In the genomic region with DNA sequence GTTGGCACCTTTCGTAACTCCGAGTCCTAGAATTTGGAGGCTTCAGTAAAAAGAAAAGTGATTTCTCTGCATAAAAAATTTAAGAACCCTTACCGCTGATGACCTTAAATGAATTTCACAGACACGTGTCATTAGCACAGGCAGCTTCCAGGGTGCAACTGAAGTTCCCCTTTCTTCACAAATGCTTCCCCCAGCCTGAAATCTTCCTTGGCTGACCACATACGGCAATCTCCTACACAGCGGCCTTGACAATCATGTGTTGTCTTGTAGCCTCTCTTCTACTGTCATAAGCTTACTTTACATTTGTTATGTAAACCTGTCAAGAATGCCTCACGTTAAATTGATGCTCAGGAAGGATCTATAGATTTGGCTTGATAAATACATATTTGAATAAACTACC, we compare ENCODE assay signal across 12 cellular contexts.
DNase-seq lines count a peak whose midpoint lies in the region; ATAC-seq, FAIRE-seq and TF ChIP-seq lines count a peak whose summit lies in the region.
"Had no signal": no experiment of that assay in that cellular context is flagged by ENCODE, and none has a peak within 500 bp of the region (broad histone marks: within the 10 kb centered on the region; RNA-seq: fewer than 3 reads in every experiment).

No MANE protein-coding gene starts in this region.

- POLR2A ChIA-PET in OCI-LY7 (lab: Charles Lee): interaction anchor here (1.2 to 2.1 kb wide), 2 partner anchors 25 to 36 kb away, joined by 5 to 9 read pairs; no protein-coding TSS in a partner anchor

- no peaks in the 10 kb centered on the region for H3K9me2 ChIP-seq in OCI-LY7 (ENCODE audit: insufficient read depth, low read length)

- H4K20me1 ChIP-seq in OCI-LY7 (ENCODE audit: insufficient read depth, low read length): no peaks in the 10 kb centered on the region

- TF ChIP-seq CTCF in OCI-LY7 (conservative IDR thresholded peaks at IDR 0.05; ENCODE audit: low read length) (no peak), WERI-Rb-1 (IDR thresholded peaks at IDR 0.05; ENCODE audit: low read depth, low read length) (no peak)

- DNase-seq in Ammon's horn (ENCODE audit: low spot score) (peak; percentile 38), GM12891 (ENCODE audit: insufficient read length, low spot score) (no peak), OCI-LY7 (ENCODE audit: low spot score) (peak; percentile 70), islet precursor cell (peak; percentile 22), WERI-Rb-1 (no peak), NCI-H187 (lab: John Stamatoyannopoulos, UW) (no peak), NCI-H345 treated with DMSO at 0.1 percent for 48 hours (lab: John Stamatoyannopoulos, UW; ENCODE audit: unreplicated experiment) (no peak)
- DNase-seq: amniotic stem cell, NCI-H1694, SW 1271 had no signal

- CTCF ChIA-PET in OCI-LY7 (lab: Charles Lee; ENCODE audit: unreplicated experiment): no interaction called here

- H3K27me3 ChIP-seq in WERI-Rb-1 (ENCODE audit: insufficient read depth, low read depth, severe bottlenecking): no peaks in the 10 kb centered on the region
- H3K27me3 ChIP-seq: right atrium auricular region had no signal

- H3K4me2 ChIP-seq in OCI-LY7 (ENCODE audit: low read length): peak overlapping the region; percentile 87

- H3K4me1 ChIP-seq in OCI-LY7 (ENCODE audit: insufficient read depth, low read length, poor library complexity, severe bottlenecking): peaks cover 68% of the 10 kb centered on the region
- H3K4me1 ChIP-seq: right atrium auricular region had no signal

- H3K79me2 ChIP-seq in OCI-LY7 (ENCODE audit: insufficient read depth, low read depth, low read length): peaks cover 15% of the 10 kb centered on the region; the same call in 1 of the 2 replicates

- peak; percentile 41 for FAIRE-seq in GM12891 (lab: Jason Lieb, UNC)

- BruUV-seq in OCI-LY7 (replicated peaks; lab: Mats Ljungman, UMichigan): no TSS peak

- H3K9me3 ChIP-seq in OCI-LY7 (ENCODE audit: low read length) (peaks cover 10% of the 10 kb centered on the region), WERI-Rb-1 (ENCODE audit: severe bottlenecking) (peaks cover 4% of the 10 kb centered on the region)
- H3K9me3 ChIP-seq: right atrium auricular region had no signal

- no peak for TF ChIP-seq POLR2A in GM12891 (IDR thresholded peaks at IDR 0.05; ENCODE audit: low read depth, low read length)

- intact Hi-C loops in OCI-LY7 (cut with micrococcal nuclease; ENCODE audit: unreplicated experiment): loop anchor here (5.0 kb wide), 4 partner anchors 44 to 161 kb away; no protein-coding TSS in a partner anchor

- no peak for ATAC-seq in GM21423 (IDR thresholded peaks at IDR 0.05; ENCODE audit: unreplicated experiment)

- H2AFZ ChIP-seq in OCI-LY7 (ENCODE audit: low read length): peak overlapping the region; percentile 11; the same call in 1 of the 2 replicates

- H3K36me3 ChIP-seq in OCI-LY7 (ENCODE audit: insufficient read depth, low read length): peaks cover 43% of the 10 kb centered on the region
- H3K36me3 ChIP-seq in WERI-Rb-1: peaks cover 47% of the 10 kb centered on the region
- H3K36me3 ChIP-seq: right atrium auricular region had no signal

- peak overlapping the region; percentile 97 for H3K27ac ChIP-seq in OCI-LY7 (ENCODE audit: low read depth, low read length, poor library complexity, severe bottlenecking)
- no peak overlapping the region for H3K27ac ChIP-seq in WERI-Rb-1
- H3K27ac ChIP-seq: right atrium auricular region had no signal

- H3K4me3 ChIP-seq in OCI-LY7 (ENCODE audit: low read depth, low read length, poor library complexity, severe bottlenecking) (peak overlapping the region; percentile 57), WERI-Rb-1 (ENCODE audit: low read depth, low read length) (no peak overlapping the region)
- H3K4me3 ChIP-seq: right atrium auricular region had no signal

TF ChIP-seq in GM12891, 5 proteins besides CTCF, POLR2A, EP300 and RAD21:
- no peak for TF ChIP-seq SPI1 (IDR thresholded peaks at IDR 0.05; ENCODE audit: low read depth, low read length)
- no peak for TF ChIP-seq POLR2AphosphoS5 (IDR thresholded peaks at IDR 0.05; ENCODE audit: low read depth, low read length)
- TF ChIP-seq POU2F2 (IDR thresholded peaks at IDR 0.05; ENCODE audit: low read depth, low read length): no peak
- TF ChIP-seq PAX5 (IDR thresholded peaks at IDR 0.05; ENCODE audit: insufficient read depth, low read length, severe bottlenecking): no peak
- TF ChIP-seq TAF1 (IDR thresholded peaks at IDR 0.05; ENCODE audit: low read depth, low read length): no peak

Comparison
In these comparisons a context has a peak if more than half of its experiments do, and no peak if none do; other contexts are left out.
1. DNase-seq: peak in Ammon's horn (single experiment), OCI-LY7 (single experiment) and islet precursor cell (single experiment); none in GM12891 (single experiment), WERI-Rb-1 (single experiment), NCI-H187 (0 of 2) and NCI-H345 treated with DMSO at 0.1 percent for 48 hours (single experiment).